ENCODE assay signal across 21 cellular contexts in the genomic region with DNA sequence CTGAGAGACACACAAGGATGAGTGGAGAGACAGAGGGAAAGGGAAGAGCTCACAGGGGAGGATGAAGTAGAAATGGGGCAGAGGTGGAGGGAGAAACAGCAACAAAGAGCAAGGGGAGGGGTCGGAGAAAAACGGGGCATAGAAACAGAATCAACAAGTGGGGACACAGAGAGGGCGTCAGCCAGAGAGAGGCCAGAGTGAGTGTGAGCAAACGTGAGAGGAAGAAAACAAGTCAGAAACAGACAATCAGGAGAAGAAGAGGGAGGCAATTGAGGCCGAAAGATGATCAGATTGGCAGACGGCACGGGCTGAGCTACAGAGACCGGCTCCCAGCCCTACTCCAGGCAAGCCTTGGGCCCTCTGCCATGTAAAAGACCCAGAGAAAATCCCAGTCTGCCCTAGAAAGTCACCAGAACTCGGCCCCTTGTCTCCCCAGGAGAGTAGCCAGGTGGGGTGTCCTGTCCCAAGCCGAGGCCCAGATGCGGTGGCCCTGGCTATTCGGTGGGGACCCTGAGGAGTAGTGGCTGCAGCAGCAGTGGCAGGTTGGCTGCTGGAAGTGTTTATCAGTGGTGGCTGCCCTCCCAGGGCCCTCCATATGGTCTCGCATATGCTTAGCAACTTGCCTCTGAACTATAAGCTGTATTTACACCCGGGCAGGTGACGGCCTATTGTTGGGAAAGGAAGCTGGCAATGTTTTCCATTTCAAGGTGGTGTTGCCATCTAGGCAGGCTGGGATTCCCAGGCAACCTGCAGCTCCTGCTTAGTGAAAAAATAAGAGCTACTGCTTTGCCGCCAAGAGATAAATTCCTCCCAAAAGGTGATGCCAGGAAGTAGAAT. TPM values are rescaled to one million over a fixed set of nuclear protein-coding genes. Genes with fewer than 3 reads are reported as not detected.
DNase-seq lines count a peak whose midpoint lies in the region; ATAC-seq and TF ChIP-seq lines count a peak whose summit lies in the region.
"Had no signal": no experiment of that assay in that cellular context is flagged by ENCODE, and none has a peak within 500 bp of the region (broad histone marks: within the 10 kb centered on the region; RNA-seq: fewer than 3 reads in every experiment).

No MANE protein-coding gene starts in this region.

- H3K4me2 ChIP-seq in SK-N-SH (no peak overlapping the region), PC-9 (no peak overlapping the region)
- H3K4me2 ChIP-seq: KMS-11 had no signal

- H3K79me2 ChIP-seq in SK-N-SH (ENCODE audit: insufficient read depth) (no peaks in the 10 kb centered on the region), PC-9 (ENCODE audit: low read depth) (no peaks in the 10 kb centered on the region)

- no peak overlapping the region for H3K9ac ChIP-seq in SK-N-SH
- H3K9ac ChIP-seq: KMS-11 had no signal

- no peak; the same call in 2 of the 3 replicates for ATAC-seq in SK-N-SH treated with all-trans-retinoic acid at 6 μM for 48 hours
- no peak for ATAC-seq in GM18517 (IDR thresholded peaks at IDR 0.05; ENCODE audit: unreplicated experiment)
- ATAC-seq: gastrocnemius medialis, lower lobe of right lung, right cardiac atrium had no signal

- no peak for TF ChIP-seq RAD21 in SK-N-SH (IDR thresholded peaks at IDR 0.05; ENCODE audit: low read length)

- H3K9me3 Mint-ChIP-seq in endothelial cell (ENCODE audit: unreplicated experiment): peaks cover 4% of the 10 kb centered on the region

- POLR2A ChIA-PET in SK-N-SH (lab: Yijun Ruan, JAX): interaction anchor here (0.9 to 2.5 kb wide), 5 partner anchors 10 to 28 kb away, joined by 3 to 13 read pairs (median 6); no protein-coding TSS in a partner anchor
- POLR2A ChIA-PET in PC-9 (lab: Charles Lee; ENCODE audit: unreplicated experiment): no interaction called here

- H3K36me3 ChIP-seq in SK-N-SH (replicated peaks in 1 of 2; ENCODE audit: control insufficient read depth in 1 of 2, insufficient read depth in 2 of 2, low read length in 1 of 2) (no peaks in the 10 kb centered on the region), PC-9 (ENCODE audit: low read depth) (no peaks in the 10 kb centered on the region)
- H3K36me3 ChIP-seq: ascending aorta, gastrocnemius medialis, lower lobe of right lung had no signal

- TF ChIP-seq EP300 in SK-N-SH (IDR thresholded peaks at IDR 0.05; ENCODE audit: borderline replicate concordance in 1 of 2, low read depth in 1 of 2, low read length in 1 of 2): no peak

- peak overlapping the region in 1 of 2 experiments; percentile 92; a peak in 2 of 4 replicates for H3K27ac ChIP-seq in SK-N-SH (ENCODE audit: low read depth in 2 of 2, low read length in 1 of 2)
- H3K27ac ChIP-seq in PC-9: no peak overlapping the region
- H3K27ac ChIP-seq: ascending aorta, coronary artery, gastrocnemius medialis, KMS-11, lower lobe of right lung had no signal

- intact Hi-C loops in PC-9 (cut with micrococcal nuclease; ENCODE audit: unreplicated experiment): no loop called here

- H3K9me3 ChIP-seq in SK-N-SH (no peaks in the 10 kb centered on the region), PC-9 (ENCODE audit: insufficient read depth, low read depth) (no peaks in the 10 kb centered on the region)
- H3K9me3 ChIP-seq: ascending aorta, gastrocnemius medialis, lower lobe of right lung had no signal

- TF ChIP-seq CTCF in SK-N-SH (IDR thresholded peaks at IDR 0.05) (no peak), endothelial cell (IDR thresholded peaks at IDR 0.05; ENCODE audit: unreplicated experiment) (no peak), PC-9 (conservative IDR thresholded peaks at IDR 0.05) (no peak)

- DNase-seq in SK-N-SH: peak; percentile 38
- peak; percentile 80 for DNase-seq in NCI-H69 (lab: John Stamatoyannopoulos, UW)
- DNase-seq in endothelial cell (ENCODE audit: low spot score): no peak
- DNase-seq in retina: peak; percentile 61
- DNase-seq in kidney tubule cell (ENCODE audit: low spot score): no peak
- no peak for DNase-seq in PC-9
- DNase-seq: activated naive CD4-positive, alpha-beta T cell treated with Interleukin-2 at 50 U/mL for 16 hours; CD4-positive, alpha-beta T cell; gastrocnemius medialis; lower lobe of right lung; naive B cell; NCI-H1105; NK-92 treated with Interleukin-12 subunit alpha and Interleukin-12 subunit beta, amount 100 ng/mL, for 24 hours; right cardiac atrium; Right ventricle myocardium superior had no signal

- H3K4me3 ChIP-seq in SK-N-SH (ENCODE audit: low read depth in 2 of 2, low read length in 1 of 2) (no peak overlapping the region), PC-9 (no peak overlapping the region)
- H3K4me3 ChIP-seq: ascending aorta, coronary artery, gastrocnemius medialis, lower lobe of right lung had no signal

- peaks cover 7% of the 10 kb centered on the region for H3K27me3 Mint-ChIP-seq in endothelial cell (ENCODE audit: unreplicated experiment)

- peaks cover 37% of the 10 kb centered on the region for H3K4me1 Mint-ChIP-seq in endothelial cell (ENCODE audit: unreplicated experiment)
- H3K4me1 Mint-ChIP-seq: naive B cell had no signal

- peak overlapping the region; percentile 7 for H3K27ac Mint-ChIP-seq in endothelial cell (ENCODE audit: unreplicated experiment)
- H3K27ac Mint-ChIP-seq: CD4-positive, alpha-beta T cell; naive B cell; T-helper 1 cell treated with Interleukin-12 subunit alpha and Interleukin-12 subunit beta and Interleukin-4 antibody, amounts not matched to agents 30 μg/mL and 1 μg/mL, for 36 hours had no signal

- no peaks in the 10 kb centered on the region for H3K9me2 ChIP-seq in SK-N-SH
- H3K9me2 ChIP-seq in PC-9 (ENCODE audit: insufficient read depth): no peaks in the 10 kb centered on the region

- H3F3A ChIP-seq in SK-N-SH (replicated peaks; ENCODE audit: insufficient read depth): no peaks in the 10 kb centered on the region
- 0 out of 2 replicates have a peak, but pooled peaks cover 7% of the 10 kb centered on the region for H3F3A ChIP-seq in PC-9 (ENCODE audit: insufficient read depth, low read depth)

- H4K20me1 ChIP-seq in SK-N-SH (ENCODE audit: insufficient read depth) (no peaks in the 10 kb centered on the region), PC-9 (ENCODE audit: insufficient read depth) (no peaks in the 10 kb centered on the region)

- no peak overlapping the region for H2AFZ ChIP-seq in SK-N-SH (ENCODE audit: low read depth)
- no peak overlapping the region for H2AFZ ChIP-seq in PC-9

- H3K27me3 ChIP-seq in SK-N-SH (ENCODE audit: insufficient read depth) (peaks cover 16% of the 10 kb centered on the region), PC-9 (ENCODE audit: insufficient read depth, low read depth) (no peaks in the 10 kb centered on the region)
- H3K27me3 ChIP-seq: ascending aorta, gastrocnemius medialis had no signal

- no TSS peak for BruUV-seq in PC-9 (replicated peaks; lab: Mats Ljungman, UMichigan)

- no peak overlapping the region for H3K4me3 Mint-ChIP-seq in endothelial cell (ENCODE audit: unreplicated experiment)
- H3K4me3 Mint-ChIP-seq: CD4-positive, alpha-beta T cell; naive B cell; T-helper 1 cell treated with Interleukin-12 subunit alpha and Interleukin-12 subunit beta and Interleukin-4 antibody, amounts not matched to agents 30 μg/mL and 1 μg/mL, for 36 hours had no signal

- 58% methylated on average over 13 of the region's 16 CpGs for WGBS in SK-N-SH (ENCODE audit: low lambda C conversion rate)

- peaks cover 0 to 23% of the 10 kb centered on the region in 2 experiments; a peak in 3 of 4 replicates for H3K4me1 ChIP-seq in SK-N-SH (ENCODE audit: control insufficient read depth in 1 of 2, insufficient read depth in 2 of 2, low read depth in 1 of 2, low read length in 1 of 2)
- peaks cover 5% of the 10 kb centered on the region; the same call in 1 of the 2 replicates for H3K4me1 ChIP-seq in PC-9 (replicated peaks; ENCODE audit: insufficient read depth)
- H3K4me1 ChIP-seq: ascending aorta, gastrocnemius medialis, lower lobe of right lung had no signal

- H3K36me3 Mint-ChIP-seq in endothelial cell (ENCODE audit: low read depth, unreplicated experiment): peaks cover 4% of the 10 kb centered on the region

- CTCF ChIA-PET in SK-N-SH (lab: Yijun Ruan, JAX) (interaction anchor here (0.8 to 2.6 kb wide), 13 partner anchors 9 to 224 kb away, joined by 3 to 13 read pairs (median 5); a partner anchor contains a TSS), PC-9 (lab: Charles Lee) (no interaction called here)

TF ChIP-seq in SK-N-SH, 30 proteins besides CTCF, POLR2A, EP300 and RAD21 (continues in another document):
- TF ChIP-seq GABPA (IDR thresholded peaks at IDR 0.05; ENCODE audit: low read depth) (no peak), NRF1 (IDR thresholded peaks at IDR 0.05; ENCODE audit: low read depth, low read length) (no peak)
- TF ChIP-seq, protein P1, sequence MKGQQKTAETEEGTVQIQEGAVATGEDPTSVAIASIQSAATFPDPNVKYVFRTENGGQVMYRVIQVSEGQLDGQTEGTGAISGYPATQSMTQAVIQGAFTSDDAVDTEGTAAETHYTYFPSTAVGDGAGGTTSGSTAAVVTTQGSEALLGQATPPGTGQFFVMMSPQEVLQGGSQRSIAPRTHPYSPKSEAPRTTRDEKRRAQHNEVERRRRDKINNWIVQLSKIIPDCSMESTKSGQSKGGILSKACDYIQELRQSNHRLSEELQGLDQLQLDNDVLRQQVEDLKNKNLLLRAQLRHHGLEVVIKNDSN (IDR thresholded peaks at IDR 0.05; ENCODE audit: borderline replicate concordance, low read depth): no peak

TF ChIP-seq in SK-N-SH treated with all-trans-retinoic acid at 6 μM for 48 hours, 23 proteins besides CTCF, POLR2A, EP300 and RAD21 (continues in another document):
- TF ChIP-seq, protein P2, sequence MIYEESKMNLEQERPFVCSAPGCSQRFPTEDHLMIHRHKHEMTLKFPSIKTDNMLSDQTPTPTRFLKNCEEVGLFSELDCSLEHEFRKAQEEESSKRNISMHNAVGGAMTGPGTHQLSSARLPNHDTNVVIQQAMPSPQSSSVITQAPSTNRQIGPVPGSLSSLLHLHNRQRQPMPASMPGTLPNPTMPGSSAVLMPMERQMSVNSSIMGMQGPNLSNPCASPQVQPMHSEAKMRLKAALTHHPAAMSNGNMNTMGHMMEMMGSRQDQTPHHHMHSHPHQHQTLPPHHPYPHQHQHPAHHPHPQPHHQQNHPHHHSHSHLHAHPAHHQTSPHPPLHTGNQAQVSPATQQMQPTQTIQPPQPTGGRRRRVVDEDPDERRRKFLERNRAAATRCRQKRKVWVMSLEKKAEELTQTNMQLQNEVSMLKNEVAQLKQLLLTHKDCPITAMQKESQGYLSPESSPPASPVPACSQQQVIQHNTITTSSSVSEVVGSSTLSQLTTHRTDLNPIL (CRISPR knock-in tag; IDR thresholded peaks at IDR 0.05; ENCODE audit: low read depth): no peak
- TF ChIP-seq TOX (CRISPR knock-in tag; IDR thresholded peaks at IDR 0.05; ENCODE audit: borderline replicate concordance) (no peak), BACH2 (CRISPR knock-in tag; IDR thresholded peaks at IDR 0.05; ENCODE audit: borderline replicate concordance) (no peak), ZNF70 (CRISPR knock-in tag; IDR thresholded peaks at IDR 0.05) (no peak)

RNA-seq across cellular contexts. Expression of a gene that starts 14.8 kb away (rescaled TPM):
- 0.72 and 1.3 TPM in 2 replicates for polyA plus RNA-seq in SK-N-SH (2012; rRNA removed)
- 0.91 and 1.8 TPM in 2 replicates for polyA plus RNA-seq in SK-N-SH (2012; cell fraction: cytosol; rRNA removed)
- polyA plus RNA-seq in SK-N-SH (2012; cell fraction: nucleus; rRNA removed): 0.81 and 1.2 TPM in 2 replicates
- 717 TPM for total RNA-seq in endothelial cell (ENCODE audit: unreplicated experiment)
- not detected in 2 replicates for total RNA-seq in PC-9 (2021)

Comparison
In these comparisons a context has a peak if more than half of its experiments do, and no peak if none do; other contexts are left out.
1. DNase-seq: peak in SK-N-SH (single experiment), NCI-H69 (single experiment) and retina (single experiment); none in endothelial cell (single experiment), kidney tubule cell (single experiment) and PC-9 (0 of 2).
2. RNA of a gene that starts 14.8 kb away (total RNA-seq): 717 TPM in endothelial cell (single experiment); not detected in PC-9; every median in the first group is over 100 times any median in the second.